ENCODE assay signal across 9 cellular contexts in the genomic region with DNA sequence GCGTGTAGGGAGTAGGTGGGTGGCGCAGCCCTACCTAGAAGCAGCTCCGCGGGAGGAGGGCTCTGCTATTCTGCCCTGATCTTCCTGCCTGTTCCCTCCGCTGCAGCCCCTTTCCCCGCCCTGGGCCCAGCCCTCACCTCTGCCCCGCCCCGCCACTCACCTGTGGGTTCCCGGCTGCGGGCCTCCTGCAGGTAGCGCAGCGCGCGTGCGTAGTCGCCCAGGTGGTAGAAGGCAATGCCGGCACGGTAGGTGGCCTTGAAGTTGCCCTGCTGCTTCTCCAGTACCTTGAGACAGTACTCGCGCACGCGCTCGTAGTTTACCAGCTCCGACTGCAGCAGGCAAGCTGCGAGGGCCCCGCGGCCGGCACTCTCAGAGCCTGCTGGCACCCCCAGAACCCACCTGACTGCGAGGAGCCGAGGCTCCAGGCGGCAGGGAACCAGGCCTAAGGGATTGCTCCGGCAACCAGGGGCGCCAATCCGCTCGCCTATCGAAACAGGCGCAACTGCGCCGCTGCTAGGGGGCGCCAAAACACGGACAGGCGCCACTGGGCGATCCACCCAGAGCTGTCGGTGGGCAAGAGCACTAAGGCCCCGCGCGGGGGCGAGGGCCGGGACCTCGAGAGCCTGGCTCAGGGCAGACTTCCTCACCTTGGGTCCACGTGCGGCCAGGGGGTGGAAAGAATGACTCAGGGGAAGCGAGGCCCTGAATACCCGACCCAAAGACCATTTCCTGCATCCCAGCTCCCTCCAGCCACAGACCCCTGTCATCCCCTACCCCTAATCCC. TPM values are rescaled to one million over a fixed set of nuclear protein-coding genes. Genes with fewer than 3 reads are reported as not detected.
DNase-seq lines count a peak whose midpoint lies in the region; ATAC-seq and TF ChIP-seq lines count a peak whose summit lies in the region.
"Had no signal": no experiment of that assay in that cellular context is flagged by ENCODE, and none has a peak within 500 bp of the region (broad histone marks: within the 10 kb centered on the region; RNA-seq: fewer than 3 reads in every experiment).

No MANE protein-coding gene starts in this region.

- DNase-seq in DMS153 (lab: John Stamatoyannopoulos, UW) (peak; percentile 72), NCI-H1417 (lab: John Stamatoyannopoulos, UW) (peak; percentile 88 to 89 (median 88)), astrocyte of the spinal cord (ENCODE audit: low read depth, low spot score) (no peak), lower lobe of right lung (peak; percentile 73), AG08396 (ENCODE audit: low spot score) (no peak)
- DNase-seq in activated CD4-positive, CD25-positive, alpha-beta regulatory T cell treated with anti-CD3 and anti-CD28 coated beads, Interleukin-2, amount 50 U/mL, for 72 hours = no peak

- H3K4me3 ChIP-seq in astrocyte of the spinal cord (ENCODE audit: low read depth, low read length) (no peak overlapping the region), lower lobe of right lung (peak overlapping the region; percentile 8)

- peaks cover 39% of the 10 kb centered on the region for H3K27me3 ChIP-seq in lower lobe of right lung (ENCODE audit: low read depth)

- intact Hi-C loops in lower lobe of right lung (cut with DNase I) = no loop called here

- ATAC-seq in lower lobe of right lung = peak; percentile 58 to 59
- ATAC-seq in HG02981 (IDR thresholded peaks at IDR 0.05; ENCODE audit: unreplicated experiment) = no peak
- ATAC-seq in GM21717 (IDR thresholded peaks at IDR 0.05; ENCODE audit: unreplicated experiment) = no peak

- in situ Hi-C loops in astrocyte of the spinal cord (cut with HindIII; ENCODE audit: low sequenced_read_pairs) = no loop called here

- H3K27ac ChIP-seq in lower lobe of right lung = no peak overlapping the region

- H3K36me3 ChIP-seq in lower lobe of right lung = no peaks in the 10 kb centered on the region

- peak; percentile 25 for TF ChIP-seq CTCF in astrocyte of the spinal cord (IDR thresholded peaks at IDR 0.05; ENCODE audit: low read depth, low read length)
- peak; percentile 34 for TF ChIP-seq CTCF in lower lobe of right lung (IDR thresholded peaks at IDR 0.05)

- H3K9me3 ChIP-seq in lower lobe of right lung = no peaks in the 10 kb centered on the region

- peaks cover 10% of the 10 kb centered on the region for H3K4me1 ChIP-seq in lower lobe of right lung

RNA-seq across cellular contexts. Expression of gene TTC9B, which starts 1.0 kb away (rescaled TPM):
- not detected for total RNA-seq in lower lobe of right lung
- total RNA-seq: activated naive CD4-positive, alpha-beta T cell treated with anti-CD3 and anti-CD28 coated beads, Interleukin-2, amount 50 U/mL, for 72 hours had no signal

RNA-seq across cellular contexts. Expression of gene CCNP, which starts 9.3 kb away (rescaled TPM):
- total RNA-seq in lower lobe of right lung = not detected

RNA-seq across cellular contexts. Expression of gene MAP3K10, which starts 26.0 kb away (rescaled TPM):
- total RNA-seq in lower lobe of right lung = 17.4 TPM

Comparison
In these comparisons a context has a peak if more than half of its experiments do, and no peak if none do; other contexts are left out.
1. DNase-seq: peak in DMS153 (single experiment), NCI-H1417 (3 of 3) and lower lobe of right lung (single experiment); none in astrocyte of the spinal cord (single experiment), AG08396 (single experiment) and activated CD4-positive, CD25-positive, alpha-beta regulatory T cell treated with anti-CD3 and anti-CD28 coated beads, Interleukin-2, amount 50 U/mL, for 72 hours (single experiment).
2. ATAC-seq: peak in lower lobe of right lung (2 of 2); none in HG02981 (single experiment) and GM21717 (single experiment).